Comparison of ENCODE assay signal across 8 cellular contexts in the genomic region with DNA sequence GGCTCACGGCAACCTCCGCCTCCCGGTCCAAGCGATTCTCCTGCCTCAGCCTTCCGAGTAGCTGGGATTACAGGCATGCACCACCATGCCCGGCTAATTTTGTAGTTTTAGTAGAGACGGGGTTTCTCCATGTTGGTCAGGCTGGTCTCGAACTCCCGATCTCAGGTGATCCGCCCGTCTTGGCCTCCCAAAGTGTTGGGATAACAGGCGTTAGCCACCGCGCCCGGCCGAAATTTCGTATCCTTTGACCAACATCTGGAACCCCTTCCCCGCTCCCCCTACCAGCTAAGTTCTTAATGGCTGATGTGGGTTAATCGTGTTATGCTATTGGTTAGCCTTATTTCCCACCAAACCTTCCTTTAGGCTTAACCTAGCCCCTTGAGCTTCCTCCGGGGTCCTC.
DNase-seq lines count a peak whose midpoint lies in the region; ATAC-seq and TF ChIP-seq lines count a peak whose summit lies in the region.
"Not testable (repeated sequence)": the region's sequence is repeated elsewhere in the genome, so short reads cannot be mapped to it uniquely, and the experiment has no call there.

No MANE protein-coding gene starts in this region.

- H3K4me2 ChIP-seq in mesendoderm (ENCODE audit: low read length) (peak overlapping the region; percentile 71), trophoblast cell (ENCODE audit: low read length) (peak overlapping the region; percentile 78)

- not testable (repeated sequence) for H4K12ac ChIP-seq in trophoblast cell (ENCODE audit: low read depth, low read length)

- H3K9ac ChIP-seq in colonic mucosa (ENCODE audit: low read depth in 2 of 2, low read length in 2 of 2): peak overlapping the region; percentile 13 to 58
- H3K9ac ChIP-seq in mesendoderm (ENCODE audit: low read length): peak overlapping the region; percentile 58
- H3K9ac ChIP-seq in trophoblast cell (ENCODE audit: low read length): not testable (repeated sequence)

- not testable (repeated sequence) for H4K5ac ChIP-seq in mesendoderm (ENCODE audit: low read length)

- not testable (repeated sequence) for H3K23ac ChIP-seq in mesendoderm (ENCODE audit: low read length); trophoblast cell (ENCODE audit: low read length)

- H2BK120ac ChIP-seq in mesendoderm (ENCODE audit: low read depth, low read length); trophoblast cell (ENCODE audit: insufficient read depth, low read length, poor library complexity): not testable (repeated sequence)

- H2AFZ ChIP-seq in trophoblast cell (ENCODE audit: insufficient read depth, low read length, poor library complexity): peak overlapping the region; percentile 53

- not testable (repeated sequence) for H3K9me3 Mint-ChIP-seq in CD4-positive, alpha-beta memory T cell; activated T-helper 1 cell treated with anti-CD3 and anti-CD28 coated beads, Interleukin-12 subunit alpha, Interleukin-12 subunit beta, Interleukin-2, Interleukin-4 antibody, amounts not matched to agents 30 ng/mL and 10 ng/mL and 1 ng/mL, durations not matched to agents 14 hours and 24 hours and 36 hours

- not testable (repeated sequence) for DNase-seq in CD4-positive, alpha-beta memory T cell; Panc1 (ENCODE audit: low read depth, low spot score); activated T-helper 1 cell treated with anti-CD3 and anti-CD28 coated beads, Interleukin-12 subunit alpha, Interleukin-12 subunit beta, Interleukin-2, Interleukin-4 antibody, amounts not matched to agents 30 ng/mL and 10 ng/mL and 1 ng/mL, durations not matched to agents 14 hours and 24 hours and 36 hours (ENCODE audit: low spot score); colonic mucosa; foreskin keratinocyte; mesendoderm; trophoblast cell; thoracic aorta (ENCODE audit: low spot score)

- H3K9me3 ChIP-seq in CD4-positive, alpha-beta memory T cell (ENCODE audit: control insufficient read depth in 1 of 2, low read length in 2 of 2); Panc1 (ENCODE audit: control insufficient read depth, insufficient read depth, low read depth, low read length); colonic mucosa; trophoblast cell (ENCODE audit: insufficient read depth, low read depth, low read length); thoracic aorta: not testable (repeated sequence)

- not testable (repeated sequence) for H2BK15ac ChIP-seq in mesendoderm (replicated peaks; ENCODE audit: low read depth)

- H3K79me1 ChIP-seq in mesendoderm (ENCODE audit: low read length); trophoblast cell (ENCODE audit: low read length): not testable (repeated sequence)

- H3K27me3 Mint-ChIP-seq in CD4-positive, alpha-beta memory T cell; activated T-helper 1 cell treated with anti-CD3 and anti-CD28 coated beads, Interleukin-12 subunit alpha, Interleukin-12 subunit beta, Interleukin-2, Interleukin-4 antibody, amounts not matched to agents 30 ng/mL and 10 ng/mL and 1 ng/mL, durations not matched to agents 14 hours and 24 hours and 36 hours (ENCODE audit: insufficient read depth): not testable (repeated sequence)

- H3K18ac ChIP-seq in mesendoderm (ENCODE audit: low read length); trophoblast cell (ENCODE audit: low read length): not testable (repeated sequence)

- peak overlapping the region; percentile 47 to 98 (median 87) for H3K27ac Mint-ChIP-seq in CD4-positive, alpha-beta memory T cell
- H3K27ac Mint-ChIP-seq in activated T-helper 1 cell treated with anti-CD3 and anti-CD28 coated beads, Interleukin-12 subunit alpha, Interleukin-12 subunit beta, Interleukin-2, Interleukin-4 antibody, amounts not matched to agents 30 ng/mL and 10 ng/mL and 1 ng/mL, durations not matched to agents 14 hours and 24 hours and 36 hours: peak overlapping the region; percentile 86

- peaks cover 64% of the 10 kb centered on the region for H3K4me1 ChIP-seq in CD4-positive, alpha-beta memory T cell (ENCODE audit: insufficient read depth, low read length)
- H3K4me1 ChIP-seq in Panc1 (ENCODE audit: control insufficient read depth, insufficient read depth, low read length); mesendoderm (ENCODE audit: control insufficient read depth, low read depth, low read length); trophoblast cell (ENCODE audit: control insufficient read depth in 1 of 2, insufficient read depth in 2 of 2, low read length in 2 of 2): not testable (repeated sequence)
- H3K4me1 ChIP-seq in colonic mucosa (peaks cover 10% of the 10 kb centered on the region), foreskin keratinocyte (peaks cover 32% of the 10 kb centered on the region), thoracic aorta (ENCODE audit: control insufficient read depth in 1 of 2, low read depth in 2 of 2) (peaks cover 14 to 35% of the 10 kb centered on the region in 2 donors)

- not testable (repeated sequence) for H3K36me3 ChIP-seq in CD4-positive, alpha-beta memory T cell (ENCODE audit: insufficient read depth, low read length); Panc1 (ENCODE audit: control insufficient read depth, insufficient read depth, low read length); colonic mucosa; mesendoderm (ENCODE audit: control insufficient read depth, insufficient read depth, low read length); trophoblast cell (ENCODE audit: control insufficient read depth in 1 of 2, insufficient read depth in 2 of 2, low read length in 2 of 2); thoracic aorta

- not testable (repeated sequence) for TF ChIP-seq CTCF in Panc1 (IDR thresholded peaks at IDR 0.05); colonic mucosa (IDR thresholded peaks at IDR 0.05); foreskin keratinocyte (conservative IDR thresholded peaks at IDR 0.05); thoracic aorta (IDR thresholded peaks at IDR 0.05)

- no CpG with 5 or more reads among the region's 20 CpGs for WGBS in mesendoderm (ENCODE audit: extremely low coverage, insufficient coverage, low lambda C conversion rate)
- no CpG with 5 or more reads among the region's 20 CpGs for WGBS in trophoblast cell (ENCODE audit: extremely low coverage, insufficient coverage, insufficient read length)

- H3K79me2 ChIP-seq in mesendoderm (ENCODE audit: control insufficient read depth, insufficient read depth, low read length); trophoblast cell (ENCODE audit: control insufficient read depth, insufficient read depth, low read length, poor library complexity): not testable (repeated sequence)

- in situ Hi-C loops in Panc1 (cut with HindIII; ENCODE audit: low pct_unique_long_range_greater_than_20kb, low sequenced_read_pairs): not testable (repeated sequence)

- peaks cover 45 to 78% (median 56%) of the 10 kb centered on the region in 4 donors for H3K4me1 Mint-ChIP-seq in CD4-positive, alpha-beta memory T cell
- H3K4me1 Mint-ChIP-seq in activated T-helper 1 cell treated with anti-CD3 and anti-CD28 coated beads, Interleukin-12 subunit alpha, Interleukin-12 subunit beta, Interleukin-2, Interleukin-4 antibody, amounts not matched to agents 30 ng/mL and 10 ng/mL and 1 ng/mL, durations not matched to agents 14 hours and 24 hours and 36 hours (ENCODE audit: low read depth): peaks cover 74% of the 10 kb centered on the region

- H3K27me3 ChIP-seq in CD4-positive, alpha-beta memory T cell (ENCODE audit: insufficient read depth, low read length); Panc1 (ENCODE audit: control insufficient read depth, insufficient read depth, low read length); colonic mucosa; foreskin keratinocyte; mesendoderm (ENCODE audit: insufficient read depth, low read length, poor library complexity); trophoblast cell (ENCODE audit: insufficient read depth, low read length); thoracic aorta (replicated peaks; ENCODE audit: insufficient read depth): not testable (repeated sequence)

- H3K4me3 ChIP-seq in CD4-positive, alpha-beta memory T cell (ENCODE audit: low read length in 2 of 2): peak overlapping the region in 1 of 2 donors; percentile 45
- H3K4me3 ChIP-seq in Panc1 (ENCODE audit: low read depth in 2 of 2, low read length in 2 of 2) (peak overlapping the region; percentile 48 to 71), colonic mucosa (peak overlapping the region; percentile 48), thoracic aorta (peak overlapping the region; percentile 88)
- H3K4me3 ChIP-seq in mesendoderm (ENCODE audit: low read length); trophoblast cell (ENCODE audit: low read depth, low read length): not testable (repeated sequence)

- H3K36me3 Mint-ChIP-seq in CD4-positive, alpha-beta memory T cell; activated T-helper 1 cell treated with anti-CD3 and anti-CD28 coated beads, Interleukin-12 subunit alpha, Interleukin-12 subunit beta, Interleukin-2, Interleukin-4 antibody, amounts not matched to agents 30 ng/mL and 10 ng/mL and 1 ng/mL, durations not matched to agents 14 hours and 24 hours and 36 hours (ENCODE audit: low read depth): not testable (repeated sequence)

- H2BK12ac ChIP-seq in trophoblast cell (ENCODE audit: low read length): not testable (repeated sequence)

- CTCF ChIA-PET in CD4-positive, alpha-beta memory T cell (lab: Charles Lee; ENCODE audit: partially characterized antibody): interaction anchor here (0.6 to 11.9 kb wide), 17 partner anchors 8 to 451 kb away, joined by 3 to 174 read pairs (median 4); no protein-coding TSS in a partner anchor
- CTCF ChIA-PET in Panc1 (lab: Charles Lee): interaction anchor here (0.6 to 1.0 kb wide), 2 partner anchors 48 to 535 kb away, joined by 3 to 4 read pairs; no protein-coding TSS in a partner anchor

- H4K8ac ChIP-seq in mesendoderm (ENCODE audit: low read depth, low read length): not testable (repeated sequence)
- H4K8ac ChIP-seq in trophoblast cell (ENCODE audit: low read depth, low read length): peak overlapping the region; percentile 69

- peak overlapping the region; percentile 81 for H3K56ac ChIP-seq in mesendoderm (ENCODE audit: low read length)

- H3K14ac ChIP-seq in trophoblast cell (ENCODE audit: low read length): not testable (repeated sequence)

- ATAC-seq in Panc1: 0 out of 2 replicates have a peak, but pooled peaks have one; percentile 3
- not testable (repeated sequence) for ATAC-seq in foreskin keratinocyte; thoracic aorta (ENCODE audit: insufficient number of reproducible peaks, low FRiP score, low read depth)

- intact Hi-C loops in CD4-positive, alpha-beta memory T cell (cut with micrococcal nuclease); Panc1 (cut with micrococcal nuclease; ENCODE audit: unreplicated experiment); activated T-helper 1 cell treated with anti-CD3 and anti-CD28 coated beads, Interleukin-12 subunit alpha, Interleukin-12 subunit beta, Interleukin-2, Interleukin-4 antibody, amounts not matched to agents 30 ng/mL and 10 ng/mL and 1 ng/mL, durations not matched to agents 14 hours and 24 hours and 36 hours (cut with micrococcal nuclease); colonic mucosa (cut with DNase I): not testable (repeated sequence)

- H3K4ac ChIP-seq in mesendoderm (ENCODE audit: low read depth, low read length); trophoblast cell (ENCODE audit: low read depth, low read length): not testable (repeated sequence)

- POLR2A ChIA-PET in CD4-positive, alpha-beta memory T cell (lab: Charles Lee; ENCODE audit: partially characterized antibody): interaction anchor here (0.6 to 10.9 kb wide), 14 partner anchors 10 to 225 kb away, joined by 3 to 316 read pairs (median 6); partner anchors contain the start of gene KLF13
- POLR2A ChIA-PET in Panc1 (lab: Charles Lee): not testable (repeated sequence)

- H4K91ac ChIP-seq in trophoblast cell (ENCODE audit: low read depth, low read length): not testable (repeated sequence)

- BruUV-seq in Panc1 (replicated peaks; lab: Mats Ljungman, UMichigan): not testable (repeated sequence)

- H3K4me3 Mint-ChIP-seq in CD4-positive, alpha-beta memory T cell: peak overlapping the region; percentile 63 to 80 (median 73)
- peak overlapping the region; percentile 78 for H3K4me3 Mint-ChIP-seq in activated T-helper 1 cell treated with anti-CD3 and anti-CD28 coated beads, Interleukin-12 subunit alpha, Interleukin-12 subunit beta, Interleukin-2, Interleukin-4 antibody, amounts not matched to agents 30 ng/mL and 10 ng/mL and 1 ng/mL, durations not matched to agents 14 hours and 24 hours and 36 hours

- H3K27ac ChIP-seq in CD4-positive, alpha-beta memory T cell (ENCODE audit: low read depth, low read length): peak overlapping the region; percentile 51
- H3K27ac ChIP-seq in Panc1 (ENCODE audit: low read length): peak overlapping the region; percentile 62; the same call in 1 of the 2 replicates
- H3K27ac ChIP-seq in colonic mucosa; mesendoderm (ENCODE audit: low read depth, low read length); trophoblast cell (ENCODE audit: low read depth, low read length): not testable (repeated sequence)
- H3K27ac ChIP-seq in foreskin keratinocyte: peak overlapping the region; percentile 52
- peak overlapping the region; percentile 37 to 71 for H3K27ac ChIP-seq in thoracic aorta

- H2AK5ac ChIP-seq in mesendoderm (ENCODE audit: low read length); trophoblast cell (ENCODE audit: low read length): not testable (repeated sequence)

- not testable (repeated sequence) for H2BK5ac ChIP-seq in mesendoderm (ENCODE audit: low read length); trophoblast cell (ENCODE audit: low read depth, low read length, poor library complexity)
